1 cellular context compared by ENCODE assay signal in genomic region chr17:39737331-39737760, GRCh38.
TF ChIP-seq lines count a peak whose summit lies in the region.

No MANE protein-coding gene starts in this region.

TF ChIP-seq in HepG2, 621 proteins besides CTCF, POLR2A, EP300 and RAD21 (continued from another document and continues in another):
- TF ChIP-seq, protein P1, sequence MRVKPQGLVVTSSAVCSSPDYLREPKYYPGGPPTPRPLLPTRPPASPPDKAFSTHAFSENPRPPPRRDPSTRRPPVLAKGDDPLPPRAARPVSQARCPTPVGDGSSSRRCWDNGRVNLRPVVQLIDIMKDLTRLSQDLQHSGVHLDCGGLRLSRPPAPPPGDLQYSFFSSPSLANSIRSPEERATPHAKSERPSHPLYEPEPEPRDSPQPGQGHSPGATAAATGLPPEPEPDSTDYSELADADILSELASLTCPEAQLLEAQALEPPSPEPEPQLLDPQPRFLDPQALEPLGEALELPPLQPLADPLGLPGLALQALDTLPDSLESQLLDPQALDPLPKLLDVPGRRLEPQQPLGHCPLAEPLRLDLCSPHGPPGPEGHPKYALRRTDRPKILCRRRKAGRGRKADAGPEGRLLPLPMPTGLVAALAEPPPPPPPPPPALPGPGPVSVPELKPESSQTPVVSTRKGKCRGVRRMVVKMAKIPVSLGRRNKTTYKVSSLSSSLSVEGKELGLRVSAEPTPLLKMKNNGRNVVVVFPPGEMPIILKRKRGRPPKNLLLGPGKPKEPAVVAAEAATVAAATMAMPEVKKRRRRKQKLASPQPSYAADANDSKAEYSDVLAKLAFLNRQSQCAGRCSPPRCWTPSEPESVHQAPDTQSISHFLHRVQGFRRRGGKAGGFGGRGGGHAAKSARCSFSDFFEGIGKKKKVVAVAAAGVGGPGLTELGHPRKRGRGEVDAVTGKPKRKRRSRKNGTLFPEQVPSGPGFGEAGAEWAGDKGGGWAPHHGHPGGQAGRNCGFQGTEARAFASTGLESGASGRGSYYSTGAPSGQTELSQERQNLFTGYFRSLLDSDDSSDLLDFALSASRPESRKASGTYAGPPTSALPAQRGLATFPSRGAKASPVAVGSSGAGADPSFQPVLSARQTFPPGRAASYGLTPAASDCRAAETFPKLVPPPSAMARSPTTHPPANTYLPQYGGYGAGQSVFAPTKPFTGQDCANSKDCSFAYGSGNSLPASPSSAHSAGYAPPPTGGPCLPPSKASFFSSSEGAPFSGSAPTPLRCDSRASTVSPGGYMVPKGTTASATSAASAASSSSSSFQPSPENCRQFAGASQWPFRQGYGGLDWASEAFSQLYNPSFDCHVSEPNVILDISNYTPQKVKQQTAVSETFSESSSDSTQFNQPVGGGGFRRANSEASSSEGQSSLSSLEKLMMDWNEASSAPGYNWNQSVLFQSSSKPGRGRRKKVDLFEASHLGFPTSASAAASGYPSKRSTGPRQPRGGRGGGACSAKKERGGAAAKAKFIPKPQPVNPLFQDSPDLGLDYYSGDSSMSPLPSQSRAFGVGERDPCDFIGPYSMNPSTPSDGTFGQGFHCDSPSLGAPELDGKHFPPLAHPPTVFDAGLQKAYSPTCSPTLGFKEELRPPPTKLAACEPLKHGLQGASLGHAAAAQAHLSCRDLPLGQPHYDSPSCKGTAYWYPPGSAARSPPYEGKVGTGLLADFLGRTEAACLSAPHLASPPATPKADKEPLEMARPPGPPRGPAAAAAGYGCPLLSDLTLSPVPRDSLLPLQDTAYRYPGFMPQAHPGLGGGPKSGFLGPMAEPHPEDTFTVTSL (CRISPR knock-in tag; IDR thresholded peaks at IDR 0.05; ENCODE audit: borderline replicate concordance) = no peak
- TF ChIP-seq PHF5A (CRISPR knock-in tag; IDR thresholded peaks at IDR 0.05; ENCODE audit: low read depth, unreplicated experiment) = no peak
- no peak for TF ChIP-seq LBX2 (CRISPR knock-in tag; IDR thresholded peaks at IDR 0.05; ENCODE audit: borderline replicate concordance)
- TF ChIP-seq ZNF468 (CRISPR knock-in tag; IDR thresholded peaks at IDR 0.05) = no peak
- TF ChIP-seq ZNF605 (CRISPR knock-in tag; IDR thresholded peaks at IDR 0.05) = no peak
- no peak for TF ChIP-seq GZF1 (CRISPR knock-in tag; IDR thresholded peaks at IDR 0.05)
- TF ChIP-seq HMG20B (CRISPR knock-in tag; conservative IDR thresholded peaks at IDR 0.05) = no peak
- TF ChIP-seq NR3C1 (CRISPR knock-in tag; IDR thresholded peaks at IDR 0.05) = no peak
- no peak for TF ChIP-seq NFAT5 (CRISPR knock-in tag; IDR thresholded peaks at IDR 0.05)
- TF ChIP-seq ZNF430 (CRISPR knock-in tag; IDR thresholded peaks at IDR 0.05) = no peak
- TF ChIP-seq KMT2B (CRISPR knock-in tag; IDR thresholded peaks at IDR 0.05) = no peak
- TF ChIP-seq ELF4 (CRISPR knock-in tag; IDR thresholded peaks at IDR 0.05; ENCODE audit: borderline replicate concordance) = no peak
- TF ChIP-seq RFX5 (IDR thresholded peaks at IDR 0.05; ENCODE audit: low read depth, low read length) = no peak
- TF ChIP-seq HOXA3 (CRISPR knock-in tag; IDR thresholded peaks at IDR 0.05) = peak; percentile 44; the same call in 1 of the 2 replicates
- TF ChIP-seq BCL3 (CRISPR knock-in tag; IDR thresholded peaks at IDR 0.05) = no peak
- no peak for TF ChIP-seq ZNF350 (CRISPR knock-in tag; IDR thresholded peaks at IDR 0.05; ENCODE audit: borderline replicate concordance, low read depth)
- no peak for TF ChIP-seq SNAI1 (CRISPR knock-in tag; IDR thresholded peaks at IDR 0.05; ENCODE audit: borderline replicate concordance)
- TF ChIP-seq FOXJ3 (CRISPR knock-in tag; IDR thresholded peaks at IDR 0.05; ENCODE audit: borderline replicate concordance) = no peak
- no peak for TF ChIP-seq KDM2A (CRISPR knock-in tag; IDR thresholded peaks at IDR 0.05; ENCODE audit: borderline replicate concordance, low read depth)
- TF ChIP-seq RAD51 (IDR thresholded peaks at IDR 0.05; ENCODE audit: borderline replicate concordance) = no peak
- no peak for TF ChIP-seq RELA (CRISPR knock-in tag; IDR thresholded peaks at IDR 0.05)
- no peak for TF ChIP-seq FOXP1 (IDR thresholded peaks at IDR 0.05)
- peak; percentile 33; the same call in 1 of the 2 replicates for TF ChIP-seq FOXP1 (CRISPR knock-in tag; IDR thresholded peaks at IDR 0.05)
- TF ChIP-seq, protein P2, sequence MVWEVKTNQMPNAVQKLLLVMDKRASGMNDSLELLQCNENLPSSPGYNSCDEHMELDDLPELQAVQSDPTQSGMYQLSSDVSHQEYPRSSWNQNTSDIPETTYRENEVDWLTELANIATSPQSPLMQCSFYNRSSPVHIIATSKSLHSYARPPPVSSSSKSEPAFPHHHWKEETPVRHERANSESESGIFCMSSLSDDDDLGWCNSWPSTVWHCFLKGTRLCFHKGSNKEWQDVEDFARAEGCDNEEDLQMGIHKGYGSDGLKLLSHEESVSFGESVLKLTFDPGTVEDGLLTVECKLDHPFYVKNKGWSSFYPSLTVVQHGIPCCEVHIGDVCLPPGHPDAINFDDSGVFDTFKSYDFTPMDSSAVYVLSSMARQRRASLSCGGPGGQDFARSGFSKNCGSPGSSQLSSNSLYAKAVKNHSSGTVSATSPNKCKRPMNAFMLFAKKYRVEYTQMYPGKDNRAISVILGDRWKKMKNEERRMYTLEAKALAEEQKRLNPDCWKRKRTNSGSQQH (CRISPR knock-in tag; IDR thresholded peaks at IDR 0.05; ENCODE audit: low read depth) = no peak
- peak; percentile 5; the same call in 1 of the 2 replicates for TF ChIP-seq FOSL2 (CRISPR knock-in tag; IDR thresholded peaks at IDR 0.05)
- TF ChIP-seq, protein P3, sequence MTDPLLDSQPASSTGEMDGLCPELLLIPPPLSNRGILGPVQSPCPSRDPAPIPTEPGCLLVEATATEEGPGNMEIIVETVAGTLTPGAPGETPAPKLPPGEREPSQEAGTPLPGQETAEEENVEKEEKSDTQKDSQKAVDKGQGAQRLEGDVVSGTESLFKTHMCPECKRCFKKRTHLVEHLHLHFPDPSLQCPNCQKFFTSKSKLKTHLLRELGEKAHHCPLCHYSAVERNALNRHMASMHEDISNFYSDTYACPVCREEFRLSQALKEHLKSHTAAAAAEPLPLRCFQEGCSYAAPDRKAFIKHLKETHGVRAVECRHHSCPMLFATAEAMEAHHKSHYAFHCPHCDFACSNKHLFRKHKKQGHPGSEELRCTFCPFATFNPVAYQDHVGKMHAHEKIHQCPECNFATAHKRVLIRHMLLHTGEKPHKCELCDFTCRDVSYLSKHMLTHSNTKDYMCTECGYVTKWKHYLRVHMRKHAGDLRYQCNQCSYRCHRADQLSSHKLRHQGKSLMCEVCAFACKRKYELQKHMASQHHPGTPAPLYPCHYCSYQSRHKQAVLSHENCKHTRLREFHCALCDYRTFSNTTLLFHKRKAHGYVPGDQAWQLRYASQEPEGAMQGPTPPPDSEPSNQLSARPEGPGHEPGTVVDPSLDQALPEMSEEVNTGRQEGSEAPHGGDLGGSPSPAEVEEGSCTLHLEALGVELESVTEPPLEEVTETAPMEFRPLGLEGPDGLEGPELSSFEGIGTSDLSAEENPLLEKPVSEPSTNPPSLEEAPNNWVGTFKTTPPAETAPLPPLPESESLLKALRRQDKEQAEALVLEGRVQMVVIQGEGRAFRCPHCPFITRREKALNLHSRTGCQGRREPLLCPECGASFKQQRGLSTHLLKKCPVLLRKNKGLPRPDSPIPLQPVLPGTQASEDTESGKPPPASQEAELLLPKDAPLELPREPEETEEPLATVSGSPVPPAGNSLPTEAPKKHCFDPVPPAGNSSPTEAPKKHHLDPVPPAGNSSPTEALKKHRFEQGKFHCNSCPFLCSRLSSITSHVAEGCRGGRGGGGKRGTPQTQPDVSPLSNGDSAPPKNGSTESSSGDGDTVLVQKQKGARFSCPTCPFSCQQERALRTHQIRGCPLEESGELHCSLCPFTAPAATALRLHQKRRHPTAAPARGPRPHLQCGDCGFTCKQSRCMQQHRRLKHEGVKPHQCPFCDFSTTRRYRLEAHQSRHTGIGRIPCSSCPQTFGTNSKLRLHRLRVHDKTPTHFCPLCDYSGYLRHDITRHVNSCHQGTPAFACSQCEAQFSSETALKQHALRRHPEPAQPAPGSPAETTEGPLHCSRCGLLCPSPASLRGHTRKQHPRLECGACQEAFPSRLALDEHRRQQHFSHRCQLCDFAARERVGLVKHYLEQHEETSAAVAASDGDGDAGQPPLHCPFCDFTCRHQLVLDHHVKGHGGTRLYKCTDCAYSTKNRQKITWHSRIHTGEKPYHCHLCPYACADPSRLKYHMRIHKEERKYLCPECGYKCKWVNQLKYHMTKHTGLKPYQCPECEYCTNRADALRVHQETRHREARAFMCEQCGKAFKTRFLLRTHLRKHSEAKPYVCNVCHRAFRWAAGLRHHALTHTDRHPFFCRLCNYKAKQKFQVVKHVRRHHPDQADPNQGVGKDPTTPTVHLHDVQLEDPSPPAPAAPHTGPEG (CRISPR knock-in tag; IDR thresholded peaks at IDR 0.05) = 0 out of 2 replicates have a peak, but pooled peaks have one; percentile 2
- TF ChIP-seq CREB3 (CRISPR knock-in tag; IDR thresholded peaks at IDR 0.05) = no peak
- TF ChIP-seq ZMYM4 (CRISPR knock-in tag; IDR thresholded peaks at IDR 0.05) = no peak
- TF ChIP-seq SMAD1 (CRISPR knock-in tag; IDR thresholded peaks at IDR 0.05; ENCODE audit: borderline replicate concordance, low read depth) = no peak
- no peak for TF ChIP-seq STAT5B (CRISPR knock-in tag; IDR thresholded peaks at IDR 0.05)
- no peak for TF ChIP-seq KDM5A (IDR thresholded peaks at IDR 0.05; ENCODE audit: borderline replicate concordance, low read length)
- no peak for TF ChIP-seq SMAD3 (CRISPR knock-in tag; IDR thresholded peaks at IDR 0.05)
- TF ChIP-seq ZNF251 (CRISPR knock-in tag; IDR thresholded peaks at IDR 0.05) = no peak
- TF ChIP-seq, protein P4, sequence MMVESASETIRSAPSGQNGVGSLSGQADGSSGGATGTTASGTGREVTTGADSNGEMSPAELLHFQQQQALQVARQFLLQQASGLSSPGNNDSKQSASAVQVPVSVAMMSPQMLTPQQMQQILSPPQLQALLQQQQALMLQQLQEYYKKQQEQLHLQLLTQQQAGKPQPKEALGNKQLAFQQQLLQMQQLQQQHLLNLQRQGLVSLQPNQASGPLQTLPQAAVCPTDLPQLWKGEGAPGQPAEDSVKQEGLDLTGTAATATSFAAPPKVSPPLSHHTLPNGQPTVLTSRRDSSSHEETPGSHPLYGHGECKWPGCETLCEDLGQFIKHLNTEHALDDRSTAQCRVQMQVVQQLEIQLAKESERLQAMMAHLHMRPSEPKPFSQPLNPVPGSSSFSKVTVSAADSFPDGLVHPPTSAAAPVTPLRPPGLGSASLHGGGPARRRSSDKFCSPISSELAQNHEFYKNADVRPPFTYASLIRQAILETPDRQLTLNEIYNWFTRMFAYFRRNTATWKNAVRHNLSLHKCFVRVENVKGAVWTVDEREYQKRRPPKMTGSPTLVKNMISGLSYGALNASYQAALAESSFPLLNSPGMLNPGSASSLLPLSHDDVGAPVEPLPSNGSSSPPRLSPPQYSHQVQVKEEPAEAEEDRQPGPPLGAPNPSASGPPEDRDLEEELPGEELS (CRISPR knock-in tag; IDR thresholded peaks at IDR 0.05) = 0 out of 2 replicates have a peak, but pooled peaks have one; percentile 10
- TF ChIP-seq NAIF1 (CRISPR knock-in tag; IDR thresholded peaks at IDR 0.05; ENCODE audit: borderline replicate concordance) = no peak
- TF ChIP-seq SPEN (CRISPR knock-in tag; IDR thresholded peaks at IDR 0.05; ENCODE audit: low read depth) = peak; percentile 18; the same call in 1 of the 2 replicates
- no peak; the same call in 1 of the 2 replicates for TF ChIP-seq ZNF329 (CRISPR knock-in tag; IDR thresholded peaks at IDR 0.05; ENCODE audit: low read depth)
- no peak for TF ChIP-seq BRCA1 (CRISPR knock-in tag; IDR thresholded peaks at IDR 0.05)
- no peak for TF ChIP-seq CEBPG (CRISPR knock-in tag; IDR thresholded peaks at IDR 0.05)
